ENCODE assay signal across 2 cellular contexts in genomic region chr3:143952569-143953069, GRCh38.
TF ChIP-seq lines count a peak whose summit lies in the region.

No MANE protein-coding gene starts in this region.

TF ChIP-seq in HepG2, 621 proteins besides CTCF, POLR2A, EP300 and RAD21:
- no peak for TF ChIP-seq ZNF614 (CRISPR knock-in tag; IDR thresholded peaks at IDR 0.05; ENCODE audit: borderline replicate concordance)
- peak; percentile 78 to 91 for TF ChIP-seq MAFK (conservative IDR thresholded peaks at IDR 0.05 in 1 of 2, IDR thresholded peaks at IDR 0.05 in 1 of 2; ENCODE audit: low read length in 2 of 2)
- TF ChIP-seq ZNF256 (CRISPR knock-in tag; conservative IDR thresholded peaks at IDR 0.05), result no peak
- peak; percentile 78 for TF ChIP-seq MAFF (IDR thresholded peaks at IDR 0.05; ENCODE audit: low read depth, low read length)

TF ChIP-seq in SK-N-SH, 30 proteins besides CTCF, POLR2A, EP300 and RAD21:
- TF ChIP-seq RCOR1 (IDR thresholded peaks at IDR 0.05; ENCODE audit: low read length) (no peak), REST (IDR thresholded peaks at IDR 0.05; ENCODE audit: low read depth, low read length) (no peak), NRF1 (IDR thresholded peaks at IDR 0.05; ENCODE audit: low read depth, low read length) (no peak), CHD2 (IDR thresholded peaks at IDR 0.05; ENCODE audit: low read length, partially characterized antibody) (no peak), USF2 (IDR thresholded peaks at IDR 0.05; ENCODE audit: borderline replicate concordance, low read depth, low read length) (no peak), GABPA (IDR thresholded peaks at IDR 0.05; ENCODE audit: low read depth) (no peak)
